Comparison of ENCODE assay signal across 8 cellular contexts in genomic region chr17:73191443-73192218, GRCh38.
A peak's percentile ranks its signal among the peaks of the same experiment; 100 is the strongest.
DNase-seq lines count a peak whose midpoint lies in the region; ATAC-seq lines count a peak whose summit lies in the region.

No MANE protein-coding gene starts in this region.

- H3K9me3 Mint-ChIP-seq in memory B cell: no peaks in the 10 kb centered on the region

- no peak overlapping the region for H3K27ac Mint-ChIP-seq in memory B cell

- DNase-seq in activated gamma-delta T cell treated with Interleukin-2 at 50 U/mL for 16 hours: peak; percentile 66
- DNase-seq in activated gamma-delta T cell (lab: John Stamatoyannopoulos, UW): no peak
- peak; percentile 69 for DNase-seq in NCI-H748 (lab: John Stamatoyannopoulos, UW; ENCODE audit: unreplicated experiment)
- DNase-seq in activated CD4-positive, alpha-beta T cell treated with anti-CD3 and anti-CD28 coated beads, Interleukin-2, amount 50 U/mL, for 48 hours: peak; percentile 71 to 78
- DNase-seq in effector CD4-positive, alpha-beta T cell: peak; percentile 61
- DNase-seq in memory B cell (ENCODE audit: low spot score in 2 of 2): peak; percentile 49 to 50
- peak; percentile 24 for DNase-seq in stimulated activated CD8-positive, alpha-beta memory T cell treated with anti-CD3 and anti-CD28 coated beads, Interleukin-12 subunit alpha, Interleukin-12 subunit beta, amount 100 ng/mL, for 24 hours (ENCODE audit: extremely low read depth)

- peak; percentile 31 for ATAC-seq in HG03439 (IDR thresholded peaks at IDR 0.05; ENCODE audit: unreplicated experiment)
- peak; percentile 28 for ATAC-seq in memory B cell (ENCODE audit: low read depth)

- H3K4me3 Mint-ChIP-seq in memory B cell: peak overlapping the region; percentile 71

- H3K36me3 Mint-ChIP-seq in memory B cell: no peaks in the 10 kb centered on the region

- H3K4me1 Mint-ChIP-seq in memory B cell: peaks cover 10% of the 10 kb centered on the region

- H3K27me3 Mint-ChIP-seq in memory B cell: no peaks in the 10 kb centered on the region
